1 cellular context compared by ENCODE assay signal in the genomic region with DNA sequence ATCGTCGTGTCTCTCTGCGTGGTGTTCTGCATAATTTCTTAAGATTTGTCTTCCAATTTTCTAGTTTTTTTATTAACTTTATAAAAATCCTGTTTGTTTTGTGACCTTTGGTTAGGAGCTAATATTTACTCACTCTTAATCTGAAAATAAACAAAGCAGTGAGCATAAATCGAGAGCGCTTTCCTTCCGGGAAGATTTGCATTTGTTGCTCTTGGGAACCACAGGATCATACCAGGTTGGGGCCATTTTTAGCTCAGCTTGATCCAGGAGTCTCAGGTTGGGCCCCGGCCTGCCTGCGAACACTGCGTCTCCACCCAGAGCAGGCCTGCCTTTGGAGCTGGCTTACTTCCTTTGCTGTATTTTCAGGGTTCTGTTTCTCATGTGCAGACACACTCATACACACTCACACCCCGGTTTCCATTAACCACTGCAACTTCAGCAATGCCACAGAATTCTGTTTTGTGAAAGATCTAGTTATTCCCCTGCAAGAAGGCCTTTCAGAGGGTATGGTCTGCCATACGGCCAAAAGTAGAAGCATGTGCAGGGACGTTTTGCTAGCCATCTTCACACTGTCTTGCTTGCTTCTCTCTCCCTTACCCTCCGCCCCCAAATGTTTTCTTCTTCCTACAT.
TF ChIP-seq lines count a peak whose summit lies in the region.

No MANE protein-coding gene starts in this region.

TF ChIP-seq in A549, 52 proteins besides CTCF, POLR2A, EP300 and RAD21:
- TF ChIP-seq ZNF302 (CRISPR knock-in tag; IDR thresholded peaks at IDR 0.05) (no peak), CBX8 (IDR thresholded peaks at IDR 0.05) (no peak), RFX5 (IDR thresholded peaks at IDR 0.05) (no peak), CHD2 (IDR thresholded peaks at IDR 0.05; ENCODE audit: low read length, partially characterized antibody) (no peak), JUNB (IDR thresholded peaks at IDR 0.05) (no peak), KDM1A (IDR thresholded peaks at IDR 0.05; ENCODE audit: low read depth) (no peak), NR3C1 (IDR thresholded peaks at IDR 0.05) (no peak), ESRRA (IDR thresholded peaks at IDR 0.05; ENCODE audit: borderline replicate concordance, low read length) (no peak), EHMT2 (IDR thresholded peaks at IDR 0.05; ENCODE audit: low read depth) (no peak), EHF (CRISPR knock-in tag; IDR thresholded peaks at IDR 0.05) (no peak), SMC3 (IDR thresholded peaks at IDR 0.05) (no peak)
- TF ChIP-seq, protein P1, sequence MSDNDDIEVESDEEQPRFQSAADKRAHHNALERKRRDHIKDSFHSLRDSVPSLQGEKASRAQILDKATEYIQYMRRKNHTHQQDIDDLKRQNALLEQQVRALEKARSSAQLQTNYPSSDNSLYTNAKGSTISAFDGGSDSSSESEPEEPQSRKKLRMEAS (IDR thresholded peaks at IDR 0.05), result no peak
- TF ChIP-seq, protein P2, sequence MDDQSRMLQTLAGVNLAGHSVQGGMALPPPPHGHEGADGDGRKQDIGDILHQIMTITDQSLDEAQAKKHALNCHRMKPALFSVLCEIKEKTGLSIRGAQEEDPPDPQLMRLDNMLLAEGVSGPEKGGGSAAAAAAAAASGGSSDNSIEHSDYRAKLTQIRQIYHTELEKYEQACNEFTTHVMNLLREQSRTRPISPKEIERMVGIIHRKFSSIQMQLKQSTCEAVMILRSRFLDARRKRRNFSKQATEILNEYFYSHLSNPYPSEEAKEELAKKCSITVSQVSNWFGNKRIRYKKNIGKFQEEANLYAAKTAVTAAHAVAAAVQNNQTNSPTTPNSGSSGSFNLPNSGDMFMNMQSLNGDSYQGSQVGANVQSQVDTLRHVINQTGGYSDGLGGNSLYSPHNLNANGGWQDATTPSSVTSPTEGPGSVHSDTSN (IDR thresholded peaks at IDR 0.05), result no peak
TF ChIP-seq in A549: peak in this region for 0.
